In the genomic region with DNA sequence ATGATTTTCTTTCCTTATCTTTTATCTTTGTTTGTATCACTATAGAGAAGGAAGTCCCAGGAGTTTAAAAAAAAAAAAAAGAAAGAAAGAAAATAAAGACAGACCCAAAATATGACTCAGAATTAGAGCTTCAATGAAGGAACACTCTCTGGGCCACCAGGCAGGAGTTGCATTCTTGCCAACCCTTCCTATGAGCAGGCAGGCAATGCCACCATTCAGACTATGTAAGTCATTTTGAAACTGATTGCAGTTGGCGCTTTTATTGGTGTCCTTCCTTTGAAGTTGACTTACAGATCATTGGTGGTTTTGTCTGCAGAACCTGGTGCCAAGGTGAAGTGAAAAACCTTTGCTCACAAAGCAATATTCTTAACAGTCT, we compare ENCODE assay signal across 10 cellular contexts. TPM values are rescaled to one million over a fixed set of nuclear protein-coding genes. Genes with fewer than 3 reads are reported as not detected.
DNase-seq lines count a peak whose midpoint lies in the region; ATAC-seq and TF ChIP-seq lines count a peak whose summit lies in the region.
"Had no signal": no experiment of that assay in that cellular context is flagged by ENCODE, and none has a peak within 500 bp of the region (broad histone marks: within the 10 kb centered on the region; RNA-seq: fewer than 3 reads in every experiment).

No MANE protein-coding gene starts in this region.

- peak; percentile 35 for ATAC-seq in GM18861 (IDR thresholded peaks at IDR 0.05; ENCODE audit: unreplicated experiment)
- ATAC-seq in HG02610 (IDR thresholded peaks at IDR 0.05; ENCODE audit: unreplicated experiment): peak; percentile 45
- ATAC-seq in left colon: peak; percentile 83
- no peak for ATAC-seq in HG02840 (IDR thresholded peaks at IDR 0.05; ENCODE audit: low FRiP score, unreplicated experiment)

- H3K4me3 Mint-ChIP-seq in T-helper 2 cell treated with Interferon-gamma antibody and Interleukin-4, amounts not matched to agents 5 μg/mL and 100 μg/mL, for 36 hours: no peak overlapping the region
- H3K4me3 Mint-ChIP-seq in osteocyte (ENCODE audit: unreplicated experiment): no peak overlapping the region
- H3K4me3 Mint-ChIP-seq: brain, H9 had no signal

- H3K9me3 Mint-ChIP-seq in T-helper 2 cell treated with Interferon-gamma antibody and Interleukin-4, amounts not matched to agents 5 μg/mL and 100 μg/mL, for 36 hours: no peaks in the 10 kb centered on the region
- H3K9me3 Mint-ChIP-seq in osteocyte (ENCODE audit: unreplicated experiment): no peaks in the 10 kb centered on the region

- H3K27me3 Mint-ChIP-seq in T-helper 2 cell treated with Interferon-gamma antibody and Interleukin-4, amounts not matched to agents 5 μg/mL and 100 μg/mL, for 36 hours (ENCODE audit: low read depth): no peaks in the 10 kb centered on the region
- H3K27me3 Mint-ChIP-seq in osteocyte (ENCODE audit: unreplicated experiment): no peaks in the 10 kb centered on the region
- H3K27me3 Mint-ChIP-seq: brain had no signal

- DNase-seq in T-helper 2 cell treated with Interferon-gamma antibody and Interleukin-4, amounts not matched to agents 5 μg/mL and 100 μg/mL, for 36 hours (ENCODE audit: low spot score): peak; percentile 38
- DNase-seq in left colon: no peak
- DNase-seq in D341Med (ENCODE audit: low spot score): no peak
- no peak for DNase-seq in osteocyte (ENCODE audit: extremely low spot score, unreplicated experiment)
- DNase-seq: foreskin melanocyte, H9 had no signal

- intact Hi-C loops in left colon (cut with DNase I, micrococcal nuclease): no loop called here

- no peaks in the 10 kb centered on the region for H3K36me3 Mint-ChIP-seq in T-helper 2 cell treated with Interferon-gamma antibody and Interleukin-4, amounts not matched to agents 5 μg/mL and 100 μg/mL, for 36 hours (ENCODE audit: low read depth)
- no peaks in the 10 kb centered on the region for H3K36me3 Mint-ChIP-seq in osteocyte (ENCODE audit: unreplicated experiment)
- H3K36me3 Mint-ChIP-seq: brain had no signal

- no peak for TF ChIP-seq CTCF in osteocyte (IDR thresholded peaks at IDR 0.05)

- peak overlapping the region; percentile 72 for H3K27ac Mint-ChIP-seq in T-helper 2 cell treated with Interferon-gamma antibody and Interleukin-4, amounts not matched to agents 5 μg/mL and 100 μg/mL, for 36 hours
- no peak overlapping the region for H3K27ac Mint-ChIP-seq in osteocyte (ENCODE audit: unreplicated experiment)
- H3K27ac Mint-ChIP-seq: brain had no signal

- H3K4me1 Mint-ChIP-seq in T-helper 2 cell treated with Interferon-gamma antibody and Interleukin-4, amounts not matched to agents 5 μg/mL and 100 μg/mL, for 36 hours (ENCODE audit: low read depth): peaks cover 48% of the 10 kb centered on the region
- H3K4me1 Mint-ChIP-seq in osteocyte (ENCODE audit: unreplicated experiment): peaks cover 4% of the 10 kb centered on the region
- H3K4me1 Mint-ChIP-seq: brain had no signal

RNA-seq across cellular contexts. Expression of a gene that starts 50.3 kb away (rescaled TPM):
- total RNA-seq in left colon (10 to 100 TPM; 51.1 to 72.8 TPM), osteocyte (0.83 and 0.86 TPM in 2 replicates)

Comparison
In these comparisons a context has a peak if more than half of its experiments do, and no peak if none do; other contexts are left out.
1. RNA of a gene that starts 50.3 kb away (total RNA-seq): 51.1 to 72.8 TPM in left colon; 0.83 to 0.86 TPM in osteocyte; every median in the first group is over 10 times any median in the second.